ENCODE assay signal across 8 cellular contexts in genomic region chr3:47016934-47017435, GRCh38. TPM values are rescaled to one million over a fixed set of nuclear protein-coding genes. Genes with fewer than 3 reads are reported as not detected.
DNase-seq lines count a peak whose midpoint lies in the region; ATAC-seq, FAIRE-seq and TF ChIP-seq lines count a peak whose summit lies in the region.

No MANE protein-coding gene starts in this region.

- no peaks in the 10 kb centered on the region for H3K27me3 Mint-ChIP-seq in activated T-helper 2 cell treated with anti-CD3 and anti-CD28 coated beads, Interferon-gamma antibody, Interleukin-2, Interleukin-4, amounts not matched to agents 10 μg/mL and 5 μg/mL and 100 μg/mL, durations not matched to agents 14 hours and 24 hours and 36 hours (ENCODE audit: low read depth)
- no peaks in the 10 kb centered on the region for H3K27me3 Mint-ChIP-seq in memory B cell

- H2AFZ ChIP-seq in neuronal stem cell (ENCODE audit: low read length): no peak overlapping the region

- H3K79me1 ChIP-seq in neuronal stem cell (ENCODE audit: low read depth, low read length): peaks cover 2% of the 10 kb centered on the region

- peak overlapping the region; percentile 13 for H3K4me3 Mint-ChIP-seq in activated T-helper 2 cell treated with anti-CD3 and anti-CD28 coated beads, Interferon-gamma antibody, Interleukin-2, Interleukin-4, amounts not matched to agents 10 μg/mL and 5 μg/mL and 100 μg/mL, durations not matched to agents 14 hours and 24 hours and 36 hours (ENCODE audit: low read depth)
- H3K4me3 Mint-ChIP-seq in memory B cell: no peak overlapping the region

- H3K27ac Mint-ChIP-seq in activated T-helper 2 cell treated with anti-CD3 and anti-CD28 coated beads, Interferon-gamma antibody, Interleukin-2, Interleukin-4, amounts not matched to agents 10 μg/mL and 5 μg/mL and 100 μg/mL, durations not matched to agents 14 hours and 24 hours and 36 hours: peak overlapping the region; percentile 75
- peak overlapping the region; percentile 88 for H3K27ac Mint-ChIP-seq in memory B cell

- no peak overlapping the region for H2BK120ac ChIP-seq in neuronal stem cell (ENCODE audit: low read depth, low read length)

- H3K4me2 ChIP-seq in neuronal stem cell (ENCODE audit: insufficient read depth, low read length, poor library complexity, severe bottlenecking): no peak overlapping the region

- no peak overlapping the region for H2BK12ac ChIP-seq in neuronal stem cell (ENCODE audit: low read length)

- no peak overlapping the region for H3K4me3 ChIP-seq in neuronal stem cell (ENCODE audit: low read length in 2 of 2)

- peaks cover 16 to 73% of the 10 kb centered on the region in 2 donors for H3K36me3 ChIP-seq in neuronal stem cell (replicated peaks in 1 of 2; ENCODE audit: control insufficient read depth in 2 of 2, insufficient read depth in 2 of 2, low read length in 2 of 2)

- no peak overlapping the region for H3K27ac ChIP-seq in neuronal stem cell (replicated peaks; ENCODE audit: low read length)

- no peak overlapping the region for H4K8ac ChIP-seq in neuronal stem cell (ENCODE audit: low read depth, low read length)

- peaks cover 41% of the 10 kb centered on the region for H3K36me3 Mint-ChIP-seq in activated T-helper 2 cell treated with anti-CD3 and anti-CD28 coated beads, Interferon-gamma antibody, Interleukin-2, Interleukin-4, amounts not matched to agents 10 μg/mL and 5 μg/mL and 100 μg/mL, durations not matched to agents 14 hours and 24 hours and 36 hours (ENCODE audit: low read depth)
- peaks cover 12% of the 10 kb centered on the region for H3K36me3 Mint-ChIP-seq in memory B cell

- H3K9ac ChIP-seq in neuronal stem cell (ENCODE audit: low read depth, low read length, poor library complexity): no peak overlapping the region

- H3K9me3 Mint-ChIP-seq in activated T-helper 2 cell treated with anti-CD3 and anti-CD28 coated beads, Interferon-gamma antibody, Interleukin-2, Interleukin-4, amounts not matched to agents 10 μg/mL and 5 μg/mL and 100 μg/mL, durations not matched to agents 14 hours and 24 hours and 36 hours: no peaks in the 10 kb centered on the region
- no peaks in the 10 kb centered on the region for H3K9me3 Mint-ChIP-seq in memory B cell

- H3K18ac ChIP-seq in neuronal stem cell (ENCODE audit: low read length): no peak overlapping the region

- WGBS in neuronal stem cell (ENCODE audit: extremely low coverage in 2 of 2, insufficient read length in 2 of 2, insufficient replicate concordance in 1 of 2), 2 donors: no CpG with 5 or more reads among the region's 1 CpG

- H2BK15ac ChIP-seq in neuronal stem cell (ENCODE audit: low read length): no peak overlapping the region

- ATAC-seq in memory B cell (ENCODE audit: low read depth) (peak; percentile 88), GM19463 (IDR thresholded peaks at IDR 0.05; ENCODE audit: unreplicated experiment) (no peak)

- TF ChIP-seq CTCF in GM10266 (IDR thresholded peaks at IDR 0.05; ENCODE audit: control insufficient read depth, insufficient read depth, low read depth, missing control alignments): no peak

- H3K4me1 ChIP-seq in neuronal stem cell (ENCODE audit: control insufficient read depth in 2 of 2, insufficient read depth in 1 of 2, low read depth in 1 of 2, low read length in 2 of 2): no peaks in the 10 kb centered on the region

- H3K14ac ChIP-seq in neuronal stem cell (ENCODE audit: low read length): no peak overlapping the region

- DNase-seq in GM10266 (ENCODE audit: extremely low spot score) (peak; percentile 43), HK-2 (ENCODE audit: unreplicated experiment) (peak; percentile 53), memory B cell (ENCODE audit: low spot score in 2 of 2) (peak in 1 of 2 donors; percentile 9), frontal cortex (ENCODE audit: low spot score in 2 of 2) (no peak), DMS114 treated with DMSO at 0.1 percent for 48 hours (lab: John Stamatoyannopoulos, UW; ENCODE audit: unreplicated experiment) (no peak), neuronal stem cell (ENCODE audit: low spot score) (no peak)
- no peak for DNase-seq in activated T-helper 2 cell treated with anti-CD3 and anti-CD28 coated beads, Interferon-gamma antibody, Interleukin-2, Interleukin-4, amounts not matched to agents 10 μg/mL and 5 μg/mL and 100 μg/mL, durations not matched to agents 14 hours and 24 hours and 36 hours (ENCODE audit: low spot score)

- H3K4ac ChIP-seq in neuronal stem cell (ENCODE audit: low read length): no peak overlapping the region

- no peaks in the 10 kb centered on the region for H3K9me3 ChIP-seq in neuronal stem cell (replicated peaks in 1 of 2; ENCODE audit: control insufficient read depth in 2 of 2, insufficient read depth in 1 of 2, low read depth in 1 of 2, low read length in 2 of 2)

- H4K91ac ChIP-seq in neuronal stem cell (ENCODE audit: low read depth, low read length, poor library complexity): no peak overlapping the region

- H3K4me1 Mint-ChIP-seq in activated T-helper 2 cell treated with anti-CD3 and anti-CD28 coated beads, Interferon-gamma antibody, Interleukin-2, Interleukin-4, amounts not matched to agents 10 μg/mL and 5 μg/mL and 100 μg/mL, durations not matched to agents 14 hours and 24 hours and 36 hours (ENCODE audit: low read depth): peaks cover 38% of the 10 kb centered on the region
- peaks cover 29% of the 10 kb centered on the region for H3K4me1 Mint-ChIP-seq in memory B cell

- H3K27me3 ChIP-seq in neuronal stem cell (ENCODE audit: control insufficient read depth in 3 of 3, insufficient read depth in 3 of 3, low read depth in 1 of 3, low read length in 3 of 3): no peaks in the 10 kb centered on the region

- no peak overlapping the region for H2BK5ac ChIP-seq in neuronal stem cell (ENCODE audit: low read length)

- no peak for FAIRE-seq in frontal cortex (lab: Jason Lieb, UNC)

- intact Hi-C loops in activated T-helper 2 cell treated with anti-CD3 and anti-CD28 coated beads, Interferon-gamma antibody, Interleukin-2, Interleukin-4, amounts not matched to agents 10 μg/mL and 5 μg/mL and 100 μg/mL, durations not matched to agents 14 hours and 24 hours and 36 hours (cut with micrococcal nuclease): loop anchor here (2.0 to 10.0 kb wide), 4 partner anchors 14 to 368 kb away; partner anchors contain the start of genes PTPN23 and SETD2

- H3K23ac ChIP-seq in neuronal stem cell (ENCODE audit: low read depth, low read length, poor library complexity): no peak overlapping the region

- H2AK5ac ChIP-seq in neuronal stem cell (ENCODE audit: low read depth, low read length): no peak overlapping the region

RNA-seq across cellular contexts. Expression of gene NBEAL2, which starts 37.5 kb away (rescaled TPM):
- total RNA-seq in activated T-helper 2 cell treated with anti-CD3 and anti-CD28 coated beads, Interferon-gamma antibody, Interleukin-2, Interleukin-4, amounts not matched to agents 10 μg/mL and 5 μg/mL and 100 μg/mL, durations not matched to agents 14 hours and 24 hours and 36 hours: 120 and 129 TPM in 2 replicates
- total RNA-seq in frontal cortex: 4.9 TPM
- 5.9 TPM for polyA plus RNA-seq in neuronal stem cell (2013, experiment 1 of 2)
- 6.2 TPM for polyA plus RNA-seq in neuronal stem cell (2013, experiment 2 of 2)

RNA-seq across cellular contexts. Expression of gene CCDC12, which starts 40.4 kb away (rescaled TPM):
- total RNA-seq in activated T-helper 2 cell treated with anti-CD3 and anti-CD28 coated beads, Interferon-gamma antibody, Interleukin-2, Interleukin-4, amounts not matched to agents 10 μg/mL and 5 μg/mL and 100 μg/mL, durations not matched to agents 14 hours and 24 hours and 36 hours: 65.3 and 69.2 TPM in 2 replicates
- total RNA-seq in frontal cortex: 25.3 TPM
- polyA plus RNA-seq in neuronal stem cell (2013, experiment 1 of 2): 56.1 TPM
- polyA plus RNA-seq in neuronal stem cell (2013, experiment 2 of 2): 55.5 TPM

Comparison
In these comparisons a context has a peak if more than half of its experiments do, and no peak if none do; other contexts are left out.
1. DNase-seq: peak in GM10266 (single experiment) and HK-2 (single experiment); none in activated T-helper 2 cell treated with anti-CD3 and anti-CD28 coated beads, Interferon-gamma antibody, Interleukin-2, Interleukin-4, amounts not matched to agents 10 μg/mL and 5 μg/mL and 100 μg/mL, durations not matched to agents 14 hours and 24 hours and 36 hours (single experiment), frontal cortex (0 of 2), DMS114 treated with DMSO at 0.1 percent for 48 hours (single experiment) and neuronal stem cell (single experiment).
2. RNA of gene NBEAL2, which starts 37.5 kb away (total RNA-seq): 120 to 129 TPM in activated T-helper 2 cell treated with anti-CD3 and anti-CD28 coated beads, Interferon-gamma antibody, Interleukin-2, Interleukin-4, amounts not matched to agents 10 μg/mL and 5 μg/mL and 100 μg/mL, durations not matched to agents 14 hours and 24 hours and 36 hours; 4.9 TPM in frontal cortex (single experiment); every median in the first group is over 10 times any median in the second.